1 cellular context compared by ENCODE assay signal in genomic region chr1:243594455-243594854, GRCh38.
TF ChIP-seq lines count a peak whose summit lies in the region.

No MANE protein-coding gene starts in this region.

TF ChIP-seq in IMR-90, 13 proteins besides CTCF, POLR2A, EP300 and RAD21:
- no peak for TF ChIP-seq CHD1 (IDR thresholded peaks at IDR 0.05; ENCODE audit: low read depth, low read length)
- TF ChIP-seq, protein P1, sequence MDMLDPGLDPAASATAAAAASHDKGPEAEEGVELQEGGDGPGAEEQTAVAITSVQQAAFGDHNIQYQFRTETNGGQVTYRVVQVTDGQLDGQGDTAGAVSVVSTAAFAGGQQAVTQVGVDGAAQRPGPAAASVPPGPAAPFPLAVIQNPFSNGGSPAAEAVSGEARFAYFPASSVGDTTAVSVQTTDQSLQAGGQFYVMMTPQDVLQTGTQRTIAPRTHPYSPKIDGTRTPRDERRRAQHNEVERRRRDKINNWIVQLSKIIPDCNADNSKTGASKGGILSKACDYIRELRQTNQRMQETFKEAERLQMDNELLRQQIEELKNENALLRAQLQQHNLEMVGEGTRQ (IDR thresholded peaks at IDR 0.05; ENCODE audit: low read depth, low read length): no peak
- TF ChIP-seq MXI1 (IDR thresholded peaks at IDR 0.05; ENCODE audit: borderline replicate concordance, low read depth, low read length): no peak
- TF ChIP-seq BHLHE40 (IDR thresholded peaks at IDR 0.05; ENCODE audit: low read depth, low read length): no peak
- no peak for TF ChIP-seq MAFK (IDR thresholded peaks at IDR 0.05; ENCODE audit: low read depth, low read length)
- no peak for TF ChIP-seq RFX5 (IDR thresholded peaks at IDR 0.05; ENCODE audit: low read depth, low read length)
- TF ChIP-seq, protein P2, sequence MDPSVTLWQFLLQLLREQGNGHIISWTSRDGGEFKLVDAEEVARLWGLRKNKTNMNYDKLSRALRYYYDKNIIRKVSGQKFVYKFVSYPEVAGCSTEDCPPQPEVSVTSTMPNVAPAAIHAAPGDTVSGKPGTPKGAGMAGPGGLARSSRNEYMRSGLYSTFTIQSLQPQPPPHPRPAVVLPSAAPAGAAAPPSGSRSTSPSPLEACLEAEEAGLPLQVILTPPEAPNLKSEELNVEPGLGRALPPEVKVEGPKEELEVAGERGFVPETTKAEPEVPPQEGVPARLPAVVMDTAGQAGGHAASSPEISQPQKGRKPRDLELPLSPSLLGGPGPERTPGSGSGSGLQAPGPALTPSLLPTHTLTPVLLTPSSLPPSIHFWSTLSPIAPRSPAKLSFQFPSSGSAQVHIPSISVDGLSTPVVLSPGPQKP (IDR thresholded peaks at IDR 0.05; ENCODE audit: borderline replicate concordance, low read depth, low read length): no peak
- no peak for TF ChIP-seq NFE2L2 (IDR thresholded peaks at IDR 0.05; ENCODE audit: low read depth, low read length)
- TF ChIP-seq SMC3 (IDR thresholded peaks at IDR 0.05; ENCODE audit: low read depth, low read length): no peak
- TF ChIP-seq FOS (IDR thresholded peaks at IDR 0.05; ENCODE audit: low read depth, low read length): no peak
- TF ChIP-seq RCOR1 (IDR thresholded peaks at IDR 0.05; ENCODE audit: insufficient replicate concordance, low read length): no peak
- no peak for TF ChIP-seq MAZ (IDR thresholded peaks at IDR 0.05; ENCODE audit: borderline replicate concordance, low read depth, low read length)
- no peak for TF ChIP-seq CEBPB (IDR thresholded peaks at IDR 0.05; ENCODE audit: low read depth, low read length)
TF ChIP-seq in IMR-90: peak in this region for 0.
